2 cellular contexts compared by ENCODE assay signal in the genomic region with DNA sequence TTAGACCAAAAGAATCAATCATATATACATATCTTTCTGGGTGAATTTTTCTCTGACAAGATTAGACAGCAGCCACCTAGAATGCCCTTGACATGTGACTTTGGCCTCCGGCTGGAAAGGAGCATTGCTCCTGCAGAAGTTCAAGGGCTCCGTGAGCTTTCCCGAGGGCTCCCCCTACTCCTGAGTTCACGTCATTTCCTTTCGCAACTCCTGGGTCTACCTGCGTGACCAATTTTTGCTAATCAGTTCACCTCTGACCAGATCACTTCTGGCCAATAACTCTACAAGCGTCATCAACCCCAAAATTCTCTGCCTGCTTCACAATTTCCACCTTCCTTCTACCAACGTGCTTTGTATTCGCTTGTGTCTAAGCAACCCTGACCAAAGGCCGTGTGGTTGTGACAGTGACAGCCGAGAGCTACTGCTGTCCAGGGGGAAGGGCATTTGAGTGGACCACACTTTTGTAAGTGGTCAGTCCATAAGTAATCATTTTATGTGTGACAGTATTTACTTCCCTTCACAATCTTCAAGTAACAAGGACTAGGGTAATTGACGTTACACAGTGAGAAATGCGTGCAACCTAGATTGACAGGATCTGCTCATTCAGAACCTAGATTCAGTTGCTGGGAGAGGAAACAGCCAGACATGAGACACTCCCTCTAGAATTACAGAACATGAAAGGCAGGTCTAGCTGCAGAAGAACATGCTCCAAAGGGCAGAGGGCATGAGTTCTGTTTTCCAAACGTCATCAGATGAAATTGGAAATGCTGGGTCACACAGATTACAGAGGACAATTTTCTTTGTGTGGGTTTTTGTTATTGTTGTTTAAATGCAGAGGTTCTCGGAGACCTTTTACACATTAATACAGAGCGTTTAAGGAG.
A peak's percentile ranks its signal among the peaks of the same experiment; 100 is the strongest.
TF ChIP-seq lines count a peak whose summit lies in the region.

No MANE protein-coding gene starts in this region.

TF ChIP-seq in WTC11, 78 proteins besides CTCF, POLR2A, EP300 and RAD21 (continued from another document):
- TF ChIP-seq, protein P1, sequence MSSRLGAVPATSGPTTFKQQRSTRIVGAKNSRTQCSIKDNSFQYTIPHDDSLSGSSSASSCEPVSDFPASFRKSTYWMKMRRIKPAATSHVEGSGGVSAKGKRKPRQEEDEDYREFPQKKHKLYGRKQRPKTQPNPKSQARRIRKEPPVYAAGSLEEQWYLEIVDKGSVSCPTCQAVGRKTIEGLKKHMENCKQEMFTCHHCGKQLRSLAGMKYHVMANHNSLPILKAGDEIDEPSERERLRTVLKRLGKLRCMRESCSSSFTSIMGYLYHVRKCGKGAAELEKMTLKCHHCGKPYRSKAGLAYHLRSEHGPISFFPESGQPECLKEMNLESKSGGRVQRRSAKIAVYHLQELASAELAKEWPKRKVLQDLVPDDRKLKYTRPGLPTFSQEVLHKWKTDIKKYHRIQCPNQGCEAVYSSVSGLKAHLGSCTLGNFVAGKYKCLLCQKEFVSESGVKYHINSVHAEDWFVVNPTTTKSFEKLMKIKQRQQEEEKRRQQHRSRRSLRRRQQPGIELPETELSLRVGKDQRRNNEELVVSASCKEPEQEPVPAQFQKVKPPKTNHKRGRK (CRISPR knock-in tag; IDR thresholded peaks at IDR 0.05; ENCODE audit: borderline replicate concordance): no peak
- TF ChIP-seq CREM (CRISPR knock-in tag; IDR thresholded peaks at IDR 0.05) (no peak), IRF2 (CRISPR knock-in tag; IDR thresholded peaks at IDR 0.05; ENCODE audit: borderline replicate concordance, low read depth) (no peak), CREB1 (CRISPR knock-in tag; IDR thresholded peaks at IDR 0.05) (no peak), GTF2I (CRISPR knock-in tag; conservative IDR thresholded peaks at IDR 0.05) (no peak)

TF ChIP-seq in liver, 16 proteins besides CTCF, POLR2A, EP300 and RAD21 (continued from another document):
- TF ChIP-seq, protein P2, sequence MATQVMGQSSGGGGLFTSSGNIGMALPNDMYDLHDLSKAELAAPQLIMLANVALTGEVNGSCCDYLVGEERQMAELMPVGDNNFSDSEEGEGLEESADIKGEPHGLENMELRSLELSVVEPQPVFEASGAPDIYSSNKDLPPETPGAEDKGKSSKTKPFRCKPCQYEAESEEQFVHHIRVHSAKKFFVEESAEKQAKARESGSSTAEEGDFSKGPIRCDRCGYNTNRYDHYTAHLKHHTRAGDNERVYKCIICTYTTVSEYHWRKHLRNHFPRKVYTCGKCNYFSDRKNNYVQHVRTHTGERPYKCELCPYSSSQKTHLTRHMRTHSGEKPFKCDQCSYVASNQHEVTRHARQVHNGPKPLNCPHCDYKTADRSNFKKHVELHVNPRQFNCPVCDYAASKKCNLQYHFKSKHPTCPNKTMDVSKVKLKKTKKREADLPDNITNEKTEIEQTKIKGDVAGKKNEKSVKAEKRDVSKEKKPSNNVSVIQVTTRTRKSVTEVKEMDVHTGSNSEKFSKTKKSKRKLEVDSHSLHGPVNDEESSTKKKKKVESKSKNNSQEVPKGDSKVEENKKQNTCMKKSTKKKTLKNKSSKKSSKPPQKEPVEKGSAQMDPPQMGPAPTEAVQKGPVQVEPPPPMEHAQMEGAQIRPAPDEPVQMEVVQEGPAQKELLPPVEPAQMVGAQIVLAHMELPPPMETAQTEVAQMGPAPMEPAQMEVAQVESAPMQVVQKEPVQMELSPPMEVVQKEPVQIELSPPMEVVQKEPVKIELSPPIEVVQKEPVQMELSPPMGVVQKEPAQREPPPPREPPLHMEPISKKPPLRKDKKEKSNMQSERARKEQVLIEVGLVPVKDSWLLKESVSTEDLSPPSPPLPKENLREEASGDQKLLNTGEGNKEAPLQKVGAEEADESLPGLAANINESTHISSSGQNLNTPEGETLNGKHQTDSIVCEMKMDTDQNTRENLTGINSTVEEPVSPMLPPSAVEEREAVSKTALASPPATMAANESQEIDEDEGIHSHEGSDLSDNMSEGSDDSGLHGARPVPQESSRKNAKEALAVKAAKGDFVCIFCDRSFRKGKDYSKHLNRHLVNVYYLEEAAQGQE (IDR thresholded peaks at IDR 0.05): peak; percentile 75
- TF ChIP-seq RXRA (IDR thresholded peaks at IDR 0.05) (peak; percentile 66 to 94), SP1 (IDR thresholded peaks at IDR 0.05) (peak; percentile 97), TAF1 (conservative IDR thresholded peaks at IDR 0.05) (no peak), YY1 (IDR thresholded peaks at IDR 0.05) (peak; percentile 65), EGR1 (IDR thresholded peaks at IDR 0.05; ENCODE audit: low read depth in 2 of 2) (peak in 1 of 2 donors; percentile 53), HNF4G (IDR thresholded peaks at IDR 0.05) (peak; percentile 83), NR2F2 (IDR thresholded peaks at IDR 0.05) (peak; percentile 56), FOXA2 (IDR thresholded peaks at IDR 0.05) (peak; percentile 39), HNF4A (conservative IDR thresholded peaks at IDR 0.05) (peak; percentile 89 to 96), FOXA1 (IDR thresholded peaks at IDR 0.05) (peak; percentile 18)
- TF ChIP-seq, protein P3, sequence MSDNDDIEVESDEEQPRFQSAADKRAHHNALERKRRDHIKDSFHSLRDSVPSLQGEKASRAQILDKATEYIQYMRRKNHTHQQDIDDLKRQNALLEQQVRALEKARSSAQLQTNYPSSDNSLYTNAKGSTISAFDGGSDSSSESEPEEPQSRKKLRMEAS (IDR thresholded peaks at IDR 0.05): peak; percentile 59
- TF ChIP-seq, protein P4, sequence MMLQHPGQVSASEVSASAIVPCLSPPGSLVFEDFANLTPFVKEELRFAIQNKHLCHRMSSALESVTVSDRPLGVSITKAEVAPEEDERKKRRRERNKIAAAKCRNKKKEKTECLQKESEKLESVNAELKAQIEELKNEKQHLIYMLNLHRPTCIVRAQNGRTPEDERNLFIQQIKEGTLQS (IDR thresholded peaks at IDR 0.05): peak; percentile 58
- TF ChIP-seq, protein P5, sequence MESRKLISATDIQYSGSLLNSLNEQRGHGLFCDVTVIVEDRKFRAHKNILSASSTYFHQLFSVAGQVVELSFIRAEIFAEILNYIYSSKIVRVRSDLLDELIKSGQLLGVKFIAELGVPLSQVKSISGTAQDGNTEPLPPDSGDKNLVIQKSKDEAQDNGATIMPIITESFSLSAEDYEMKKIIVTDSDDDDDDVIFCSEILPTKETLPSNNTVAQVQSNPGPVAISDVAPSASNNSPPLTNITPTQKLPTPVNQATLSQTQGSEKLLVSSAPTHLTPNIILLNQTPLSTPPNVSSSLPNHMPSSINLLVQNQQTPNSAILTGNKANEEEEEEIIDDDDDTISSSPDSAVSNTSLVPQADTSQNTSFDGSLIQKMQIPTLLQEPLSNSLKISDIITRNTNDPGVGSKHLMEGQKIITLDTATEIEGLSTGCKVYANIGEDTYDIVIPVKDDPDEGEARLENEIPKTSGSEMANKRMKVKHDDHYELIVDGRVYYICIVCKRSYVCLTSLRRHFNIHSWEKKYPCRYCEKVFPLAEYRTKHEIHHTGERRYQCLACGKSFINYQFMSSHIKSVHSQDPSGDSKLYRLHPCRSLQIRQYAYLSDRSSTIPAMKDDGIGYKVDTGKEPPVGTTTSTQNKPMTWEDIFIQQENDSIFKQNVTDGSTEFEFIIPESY (IDR thresholded peaks at IDR 0.05): peak; percentile 39
